ENCODE assay signal across 8 cellular contexts in genomic region chrX:55490121-55490520, GRCh38. TPM values are rescaled to one million over a fixed set of nuclear protein-coding genes. Genes with fewer than 3 reads are reported as not detected.
DNase-seq lines count a peak whose midpoint lies in the region; ATAC-seq, FAIRE-seq and TF ChIP-seq lines count a peak whose summit lies in the region.

No MANE protein-coding gene starts in this region.

- H3K4me1 ChIP-seq in ACC112 (ENCODE audit: control insufficient read depth, insufficient read depth, low read length, unreplicated experiment): peaks cover 2% of the 10 kb centered on the region

- no peaks in the 10 kb centered on the region for H3K79me2 ChIP-seq in ACC112 (ENCODE audit: control insufficient read depth, insufficient read depth, low read length, unreplicated experiment)

- H3K27me3 ChIP-seq in ACC112 (ENCODE audit: insufficient read depth, low read length): no peaks in the 10 kb centered on the region

- no peak for TF ChIP-seq POLR2A in GM12891 (IDR thresholded peaks at IDR 0.05; ENCODE audit: low read depth, low read length)

- peak overlapping the region; percentile 79 for H3K4me3 ChIP-seq in ACC112 (ENCODE audit: low read depth, low read length)

- H3K9me3 Mint-ChIP-seq in IgD-negative memory B cell (no peaks in the 10 kb centered on the region), chondrocyte (ENCODE audit: low read depth) (peaks cover 4% of the 10 kb centered on the region), naive B cell (no peaks in the 10 kb centered on the region)

- H3K4me3 Mint-ChIP-seq in IgD-negative memory B cell (peak overlapping the region; percentile 92 to 100 (median 94)), chondrocyte (ENCODE audit: unreplicated experiment) (peak overlapping the region; percentile 85), naive B cell (peak overlapping the region; percentile 86 to 100 (median 96))

- TF ChIP-seq CTCF in chondrocyte (IDR thresholded peaks at IDR 0.05): no peak

- H3K4me1 Mint-ChIP-seq in IgD-negative memory B cell (peaks cover 3 to 5% (median 5%) of the 10 kb centered on the region in 3 donors), chondrocyte (ENCODE audit: low read depth) (peaks cover 6% of the 10 kb centered on the region), naive B cell (peaks cover 4 to 8% (median 5%) of the 10 kb centered on the region in 3 donors)

- FAIRE-seq in GM12891 (lab: Jason Lieb, UNC) (no peak), frontal cortex (lab: Jason Lieb, UNC) (no peak)

- H3K36me3 ChIP-seq in ACC112 (ENCODE audit: insufficient read depth, low read length): no peaks in the 10 kb centered on the region

- H3K27me3 Mint-ChIP-seq in IgD-negative memory B cell (peaks cover 3% of the 10 kb centered on the region), chondrocyte (ENCODE audit: low read depth) (no peaks in the 10 kb centered on the region), naive B cell (no peaks in the 10 kb centered on the region)

- ATAC-seq in naive B cell (ENCODE audit: low read depth in 2 of 2): no peak
- no peak for ATAC-seq in GM19328 (IDR thresholded peaks at IDR 0.05; ENCODE audit: unreplicated experiment)
- ATAC-seq in HG02678 (IDR thresholded peaks at IDR 0.05; ENCODE audit: unreplicated experiment): no peak

- no peaks in the 10 kb centered on the region for H3K36me3 Mint-ChIP-seq in IgD-negative memory B cell
- H3K36me3 Mint-ChIP-seq in chondrocyte (ENCODE audit: low read depth): no peaks in the 10 kb centered on the region
- no peaks in the 10 kb centered on the region for H3K36me3 Mint-ChIP-seq in naive B cell

- H2AFZ ChIP-seq in ACC112 (ENCODE audit: low read length, unreplicated experiment): no peak overlapping the region

- peak overlapping the region; percentile 53; the same call in 1 of the 2 replicates for H3K27ac ChIP-seq in ACC112 (ENCODE audit: low read depth, low read length)

- DNase-seq in chondrocyte (ENCODE audit: low spot score) (no peak), naive B cell (no peak), GM12891 (ENCODE audit: insufficient read length, low spot score) (no peak), frontal cortex (ENCODE audit: low spot score in 2 of 2) (no peak)

- peak overlapping the region in 2 of 3 donors; percentile 95 to 97 for H3K27ac Mint-ChIP-seq in IgD-negative memory B cell
- peak overlapping the region; percentile 96 for H3K27ac Mint-ChIP-seq in chondrocyte (ENCODE audit: unreplicated experiment)
- H3K27ac Mint-ChIP-seq in naive B cell: peak overlapping the region in 3 of 6 donors; percentile 12 to 97 (median 83)

TF ChIP-seq in GM12891, 5 proteins besides CTCF, POLR2A, EP300 and RAD21:
- TF ChIP-seq POLR2AphosphoS5 (IDR thresholded peaks at IDR 0.05; ENCODE audit: low read depth, low read length): no peak
- TF ChIP-seq PAX5 (IDR thresholded peaks at IDR 0.05; ENCODE audit: insufficient read depth, low read length, severe bottlenecking): no peak
- no peak for TF ChIP-seq POU2F2 (IDR thresholded peaks at IDR 0.05; ENCODE audit: low read depth, low read length)
- TF ChIP-seq TAF1 (IDR thresholded peaks at IDR 0.05; ENCODE audit: low read depth, low read length): no peak

RNA-seq across cellular contexts. Expression of gene USP51, which starts 0.5 kb away (rescaled TPM):
- 0.45 TPM for polyA plus RNA-seq in IgD-negative memory B cell
- 1.0 to 2.0 TPM (median 1.1 TPM) in 3 replicates for total RNA-seq in chondrocyte
- polyA plus RNA-seq in naive B cell (ENCODE audit: low read depth in 6 of 6): 1 to 10 TPM in 1 of 6 donors, under 1 TPM in 4, not detected in 1; 0.41 to 1.3 (median 0.68) TPM
- 1.0 TPM for polyA plus RNA-seq in GM12891 (2012; ENCODE audit: low read depth, missing spikeins)
- 4.5 TPM for total RNA-seq in frontal cortex

RNA-seq across cellular contexts. Expression of gene MAGEH1, which starts 38.2 kb away (rescaled TPM):
- 18.2 TPM for polyA plus RNA-seq in IgD-negative memory B cell
- total RNA-seq in chondrocyte: 8.2 to 25.8 TPM (median 25.7 TPM) in 3 replicates
- polyA plus RNA-seq in naive B cell (ENCODE audit: low read depth in 6 of 6): 10 to 100 TPM; 19.4 to 32.2 (median 27.6) TPM
- 10.7 TPM for polyA plus RNA-seq in GM12891 (2012; ENCODE audit: low read depth, missing spikeins)
- 119 TPM for total RNA-seq in frontal cortex
